ENCODE assay signal across 1 cellular context in genomic region chr2:23614701-23615100, GRCh38.
TF ChIP-seq lines count a peak whose summit lies in the region.

No MANE protein-coding gene starts in this region.

TF ChIP-seq in GM23338, 12 proteins besides CTCF, POLR2A, EP300 and RAD21 (continued from another document):
- TF ChIP-seq ZNF462 (CRISPR knock-in tag; IDR thresholded peaks at IDR 0.05) (no peak), ZNF331 (CRISPR knock-in tag; IDR thresholded peaks at IDR 0.05; ENCODE audit: low read depth) (no peak)
